Comparison of ENCODE assay signal across 8 cellular contexts in genomic region chr1:206685256-206685748, GRCh38. TPM values are rescaled to one million over a fixed set of nuclear protein-coding genes. Genes with fewer than 3 reads are reported as not detected.
DNase-seq lines count a peak whose midpoint lies in the region; ATAC-seq lines count a peak whose summit lies in the region.

No MANE protein-coding gene starts in this region.

- peak overlapping the region; percentile 83 for H3K27ac ChIP-seq in CD4-positive, CD25-positive, alpha-beta regulatory T cell (ENCODE audit: insufficient read depth, low read length, poor library complexity, severe bottlenecking)
- peak overlapping the region; percentile 97 for H3K27ac ChIP-seq in right cardiac atrium (ENCODE audit: low read length)

- peak; percentile 31 to 40 (median 39) for DNase-seq in CD4-positive, CD25-positive, alpha-beta regulatory T cell
- DNase-seq in NT2/D1 (ENCODE audit: low read depth, low spot score) (no peak), right cardiac atrium (peak; percentile 37 to 76 (median 73)), skeletal muscle cell (ENCODE audit: low read depth) (no peak), iPS-NIHi7 (ENCODE audit: extremely low spot score) (no peak)
- peak; percentile 58 for DNase-seq in activated naive CD8-positive, alpha-beta T cell treated with anti-CD3 and anti-CD28 coated beads, Interleukin-2, amount 50 U/mL, for 24 hours

- H3K9me3 Mint-ChIP-seq in CD4-positive, CD25-positive, alpha-beta regulatory T cell = no peaks in the 10 kb centered on the region
- no peaks in the 10 kb centered on the region for H3K9me3 Mint-ChIP-seq in activated naive CD8-positive, alpha-beta T cell treated with anti-CD3 and anti-CD28 coated beads, Interleukin-2, amount 50 U/mL, for 24 hours

- H3K4me3 ChIP-seq in CD4-positive, CD25-positive, alpha-beta regulatory T cell (ENCODE audit: low read depth, low read length) = peak overlapping the region; percentile 92
- H3K4me3 ChIP-seq in NT2/D1 (ENCODE audit: insufficient read length, low read depth) (peak overlapping the region; percentile 81), right cardiac atrium (ENCODE audit: low read length) (peak overlapping the region; percentile 96), skeletal muscle cell (ENCODE audit: low read depth, low read length) (peak overlapping the region; percentile 75)

- H3K27me3 ChIP-seq in CD4-positive, CD25-positive, alpha-beta regulatory T cell (ENCODE audit: control insufficient read depth, insufficient read depth, low read length) = no peaks in the 10 kb centered on the region
- H3K27me3 ChIP-seq in NT2/D1 (ENCODE audit: insufficient read depth, insufficient read length) (peaks cover 36% of the 10 kb centered on the region), right cardiac atrium (ENCODE audit: control insufficient read depth, insufficient read depth) (no peaks in the 10 kb centered on the region)

- under 1% methylated on average over 60 of the region's 60 CpGs for WGBS in right cardiac atrium

- peaks cover 5% of the 10 kb centered on the region for H3K27me3 Mint-ChIP-seq in CD4-positive, CD25-positive, alpha-beta regulatory T cell
- no peaks in the 10 kb centered on the region for H3K27me3 Mint-ChIP-seq in activated naive CD8-positive, alpha-beta T cell treated with anti-CD3 and anti-CD28 coated beads, Interleukin-2, amount 50 U/mL, for 24 hours

- intact Hi-C loops in right cardiac atrium (cut with DNase I) = loop anchor here in 2 of 4 donors (5.0 kb wide), 1 partner anchor 37 kb away; no protein-coding TSS in a partner anchor

- ATAC-seq in CD4-positive, CD25-positive, alpha-beta regulatory T cell (ENCODE audit: low read depth in 2 of 2) = peak; percentile 11 to 35
- ATAC-seq in GM21529 (IDR thresholded peaks at IDR 0.05; ENCODE audit: unreplicated experiment) = peak; percentile 22
- ATAC-seq in activated naive CD8-positive, alpha-beta T cell treated with anti-CD3 and anti-CD28 coated beads, Interleukin-2, amount 50 U/mL, for 24 hours = peak; percentile 11
- peak; percentile 17 to 40 for ATAC-seq in right cardiac atrium
- ATAC-seq in HG02840 (IDR thresholded peaks at IDR 0.05; ENCODE audit: low FRiP score, unreplicated experiment) = no peak

- H3K36me3 ChIP-seq in CD4-positive, CD25-positive, alpha-beta regulatory T cell (ENCODE audit: control insufficient read depth, insufficient read depth, low read length) = peaks cover 2% of the 10 kb centered on the region
- H3K36me3 ChIP-seq in NT2/D1 (ENCODE audit: insufficient read depth, insufficient read length, low read length) = no peaks in the 10 kb centered on the region

- H3K36me3 Mint-ChIP-seq in CD4-positive, CD25-positive, alpha-beta regulatory T cell = no peaks in the 10 kb centered on the region
- peaks cover 8% of the 10 kb centered on the region for H3K36me3 Mint-ChIP-seq in activated naive CD8-positive, alpha-beta T cell treated with anti-CD3 and anti-CD28 coated beads, Interleukin-2, amount 50 U/mL, for 24 hours (ENCODE audit: low read depth)

- H3K4me3 Mint-ChIP-seq in CD4-positive, CD25-positive, alpha-beta regulatory T cell = peak overlapping the region; percentile 93 to 100 (median 98)
- peak overlapping the region; percentile 99 for H3K4me3 Mint-ChIP-seq in activated naive CD8-positive, alpha-beta T cell treated with anti-CD3 and anti-CD28 coated beads, Interleukin-2, amount 50 U/mL, for 24 hours

- peak overlapping the region; percentile 82 for H3K9ac ChIP-seq in NT2/D1 (ENCODE audit: insufficient read length, low read depth)

- H3K4me1 ChIP-seq in CD4-positive, CD25-positive, alpha-beta regulatory T cell (ENCODE audit: control insufficient read depth, insufficient read depth, low read length, poor library complexity, severe bottlenecking) = peaks cover 31% of the 10 kb centered on the region
- H3K4me1 ChIP-seq in NT2/D1 (ENCODE audit: insufficient read depth, insufficient read length) = peaks cover 8% of the 10 kb centered on the region
- H3K4me1 ChIP-seq in right cardiac atrium (ENCODE audit: control insufficient read depth, insufficient read depth, low read length) = peaks cover 14% of the 10 kb centered on the region

- H3K27ac Mint-ChIP-seq in CD4-positive, CD25-positive, alpha-beta regulatory T cell = peak overlapping the region; percentile 91 to 99 (median 96)
- peak overlapping the region; percentile 93 for H3K27ac Mint-ChIP-seq in activated naive CD8-positive, alpha-beta T cell treated with anti-CD3 and anti-CD28 coated beads, Interleukin-2, amount 50 U/mL, for 24 hours

- no peaks in the 10 kb centered on the region for H3K9me3 ChIP-seq in CD4-positive, CD25-positive, alpha-beta regulatory T cell (ENCODE audit: control insufficient read depth in 2 of 2, low read length in 2 of 2)
- H3K9me3 ChIP-seq in NT2/D1 (ENCODE audit: insufficient read depth, low read length) (no peaks in the 10 kb centered on the region), right cardiac atrium (ENCODE audit: control insufficient read depth, low read length) (no peaks in the 10 kb centered on the region)

- H3K4me1 Mint-ChIP-seq in CD4-positive, CD25-positive, alpha-beta regulatory T cell = peaks cover 17 to 45% (median 35%) of the 10 kb centered on the region in 4 donors
- peaks cover 79% of the 10 kb centered on the region for H3K4me1 Mint-ChIP-seq in activated naive CD8-positive, alpha-beta T cell treated with anti-CD3 and anti-CD28 coated beads, Interleukin-2, amount 50 U/mL, for 24 hours

RNA-seq across cellular contexts. Expression of gene MAPKAPK2, which starts 0.6 kb away (rescaled TPM):
- total RNA-seq in CD4-positive, CD25-positive, alpha-beta regulatory T cell = 167 TPM
- polyA plus RNA-seq in CD4-positive, CD25-positive, alpha-beta regulatory T cell = 1 to 10 TPM; 2.4 to 3.8 (median 2.9) TPM
- 100 to 1,000 TPM; 192 to 221 (median 216) TPM for total RNA-seq in right cardiac atrium
- polyA plus RNA-seq in right cardiac atrium = 129 TPM

RNA-seq across cellular contexts. Expression of gene DYRK3, which starts 50.0 kb away (rescaled TPM):
- total RNA-seq in CD4-positive, CD25-positive, alpha-beta regulatory T cell = 0.67 TPM
- under 1 TPM in 1 of 4 donors, not detected in 3; 0.32 TPM for polyA plus RNA-seq in CD4-positive, CD25-positive, alpha-beta regulatory T cell
- 10 to 100 TPM; 15.7 to 29.8 (median 23.4) TPM for total RNA-seq in right cardiac atrium
- 17.0 TPM for polyA plus RNA-seq in right cardiac atrium

Comparison
In these comparisons a context has a peak if more than half of its experiments do, and no peak if none do; other contexts are left out.
1. DNase-seq: peak in CD4-positive, CD25-positive, alpha-beta regulatory T cell (3 of 3), activated naive CD8-positive, alpha-beta T cell treated with anti-CD3 and anti-CD28 coated beads, Interleukin-2, amount 50 U/mL, for 24 hours (single experiment) and right cardiac atrium (3 of 3); none in NT2/D1 (single experiment), skeletal muscle cell (single experiment) and iPS-NIHi7 (single experiment).
2. RNA of gene DYRK3, which starts 50.0 kb away (total RNA-seq): 15.7 to 29.8 TPM in right cardiac atrium; 0.67 TPM in CD4-positive, CD25-positive, alpha-beta regulatory T cell (single experiment); every median in the first group is over 10 times any median in the second.
3. Peak in every context shown above with its lines, with median percentiles within 50 percentile points of each other: H3K4me3 ChIP-seq.